Comparison of ENCODE assay signal across 14 cellular contexts in the genomic region with DNA sequence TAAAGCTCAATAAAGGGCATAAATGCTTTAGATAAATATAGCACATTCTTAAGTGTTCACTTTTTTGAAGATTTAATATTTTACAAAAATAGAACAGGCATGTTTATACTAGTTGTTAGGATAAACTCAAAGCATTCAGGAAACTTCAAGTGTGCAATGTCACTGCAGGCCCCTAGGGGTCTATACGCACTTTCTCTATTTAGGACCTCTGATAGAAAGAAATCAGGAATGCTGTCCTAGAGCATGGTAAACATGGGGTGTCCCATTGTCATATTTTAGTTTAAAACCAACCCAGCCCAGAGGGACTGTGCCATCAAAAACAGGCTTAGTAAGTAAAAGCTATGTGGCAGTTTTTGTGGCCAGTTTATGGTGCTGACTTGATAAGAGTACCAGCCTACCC.
DNase-seq lines count a peak whose midpoint lies in the region; ATAC-seq and TF ChIP-seq lines count a peak whose summit lies in the region.
"Had no signal": no experiment of that assay in that cellular context is flagged by ENCODE, and none has a peak within 500 bp of the region (broad histone marks: within the 10 kb centered on the region; RNA-seq: fewer than 3 reads in every experiment).

No MANE protein-coding gene starts in this region.

- no peak overlapping the region for H3K4me3 Mint-ChIP-seq in activated naive CD4-positive, alpha-beta T cell treated with anti-CD3 and anti-CD28 coated beads for 36 hours
- H3K4me3 Mint-ChIP-seq in effector memory CD8-positive, alpha-beta T cell, result no peak overlapping the region

- H3K27me3 ChIP-seq in Panc1 (ENCODE audit: control insufficient read depth, insufficient read depth, low read length), result no peaks in the 10 kb centered on the region
- H3K27me3 ChIP-seq: BLaER1 had no signal

- H3K9me3 ChIP-seq in Panc1 (ENCODE audit: control insufficient read depth, insufficient read depth, low read depth, low read length), result no peaks in the 10 kb centered on the region
- H3K9me3 ChIP-seq: BLaER1, prostate gland had no signal

- H3K4me1 Mint-ChIP-seq in activated naive CD4-positive, alpha-beta T cell treated with anti-CD3 and anti-CD28 coated beads for 36 hours (ENCODE audit: low read depth), result no peaks in the 10 kb centered on the region
- H3K4me1 Mint-ChIP-seq in effector memory CD8-positive, alpha-beta T cell (ENCODE audit: low read depth in 2 of 2), result peaks cover 0 to 3% of the 10 kb centered on the region in 2 donors

- no peak for ATAC-seq in Panc1
- ATAC-seq in effector memory CD8-positive, alpha-beta T cell (replicated peaks), result no peak
- ATAC-seq in GM21515 (IDR thresholded peaks at IDR 0.05; ENCODE audit: unreplicated experiment), result no peak
- ATAC-seq: left lobe of liver had no signal

- DNase-seq in Panc1 (ENCODE audit: low read depth, low spot score) (no peak), fibroblast of the aortic adventitia (ENCODE audit: low read depth) (no peak)
- no peak for DNase-seq in activated naive CD4-positive, alpha-beta T cell treated with anti-CD3 and anti-CD28 coated beads for 36 hours
- no peak for DNase-seq in effector memory CD8-positive, alpha-beta T cell
- DNase-seq in activated CD8-positive, alpha-beta memory T cell treated with anti-CD3 and anti-CD28 coated beads for 24 hours, result no peak
- DNase-seq: amniotic stem cell, KG1, NCI-H446 treated with DMSO at 0.1 percent for 48 hours had no signal

- POLR2A ChIA-PET in Panc1 (lab: Charles Lee), result no interaction called here

- no peaks in the 10 kb centered on the region for H3K36me3 ChIP-seq in Panc1 (ENCODE audit: control insufficient read depth, insufficient read depth, low read length)
- H3K36me3 ChIP-seq: BLaER1, prostate gland had no signal

- intact Hi-C loops in Panc1 (cut with micrococcal nuclease; ENCODE audit: unreplicated experiment), result no loop called here
- intact Hi-C loops in activated naive CD4-positive, alpha-beta T cell treated with anti-CD3 and anti-CD28 coated beads for 36 hours (cut with micrococcal nuclease), result loop anchor here (10.0 kb wide), 1 partner anchor 350 kb away; no protein-coding TSS in a partner anchor

- H3K4me1 ChIP-seq in Panc1 (ENCODE audit: control insufficient read depth, insufficient read depth, low read length), result no peaks in the 10 kb centered on the region
- H3K4me1 ChIP-seq: BLaER1, prostate gland had no signal

- no peaks in the 10 kb centered on the region for H3K36me3 Mint-ChIP-seq in activated naive CD4-positive, alpha-beta T cell treated with anti-CD3 and anti-CD28 coated beads for 36 hours (ENCODE audit: low read depth)
- no peaks in the 10 kb centered on the region for H3K36me3 Mint-ChIP-seq in effector memory CD8-positive, alpha-beta T cell (ENCODE audit: insufficient read depth)

- peaks cover 7% of the 10 kb centered on the region for H3K27me3 Mint-ChIP-seq in activated naive CD4-positive, alpha-beta T cell treated with anti-CD3 and anti-CD28 coated beads for 36 hours (ENCODE audit: low read depth)
- peaks cover 8 to 24% of the 10 kb centered on the region in 2 donors for H3K27me3 Mint-ChIP-seq in effector memory CD8-positive, alpha-beta T cell

- TF ChIP-seq CTCF in 22Rv1 (IDR thresholded peaks at IDR 0.05), result peak; percentile 51
- peak; percentile 51 for TF ChIP-seq CTCF in GM12873 (IDR thresholded peaks at IDR 0.05; ENCODE audit: insufficient read depth, low read depth, low read length, missing control alignments)
- TF ChIP-seq CTCF in Panc1 (IDR thresholded peaks at IDR 0.05), result peak; percentile 58
- TF ChIP-seq CTCF in fibroblast of the aortic adventitia (IDR thresholded peaks at IDR 0.05; ENCODE audit: insufficient read depth, low read length), result peak; percentile 36

- H3K9me3 Mint-ChIP-seq in activated naive CD4-positive, alpha-beta T cell treated with anti-CD3 and anti-CD28 coated beads for 36 hours, result no peaks in the 10 kb centered on the region
- H3K9me3 Mint-ChIP-seq in effector memory CD8-positive, alpha-beta T cell, result no peaks in the 10 kb centered on the region

- H3K27ac ChIP-seq in 22Rv1 (no peak overlapping the region), Panc1 (ENCODE audit: low read length) (no peak overlapping the region)
- H3K27ac ChIP-seq: BLaER1, prostate gland had no signal

- CTCF ChIA-PET in Panc1 (lab: Charles Lee), result no interaction called here
- CTCF ChIA-PET in activated naive CD4-positive, alpha-beta T cell treated with anti-CD3 and anti-CD28 coated beads for 36 hours (lab: Charles Lee), result no interaction called here

- in situ Hi-C loops in Panc1 (cut with HindIII; ENCODE audit: low pct_unique_long_range_greater_than_20kb, low sequenced_read_pairs), result no loop called here

- no peak overlapping the region for H3K4me3 ChIP-seq in Panc1 (ENCODE audit: low read depth in 2 of 2, low read length in 2 of 2)
- H3K4me3 ChIP-seq in fibroblast of the aortic adventitia (ENCODE audit: low read depth, low read length), result no peak overlapping the region
- H3K4me3 ChIP-seq: BLaER1, prostate gland had no signal

- H3K27ac Mint-ChIP-seq in activated naive CD4-positive, alpha-beta T cell treated with anti-CD3 and anti-CD28 coated beads for 36 hours, result no peak overlapping the region
- H3K27ac Mint-ChIP-seq in effector memory CD8-positive, alpha-beta T cell, result no peak overlapping the region

- BruUV-seq in Panc1 (replicated peaks; lab: Mats Ljungman, UMichigan), result no TSS peak
